19 cellular contexts compared by ENCODE assay signal in the genomic region with DNA sequence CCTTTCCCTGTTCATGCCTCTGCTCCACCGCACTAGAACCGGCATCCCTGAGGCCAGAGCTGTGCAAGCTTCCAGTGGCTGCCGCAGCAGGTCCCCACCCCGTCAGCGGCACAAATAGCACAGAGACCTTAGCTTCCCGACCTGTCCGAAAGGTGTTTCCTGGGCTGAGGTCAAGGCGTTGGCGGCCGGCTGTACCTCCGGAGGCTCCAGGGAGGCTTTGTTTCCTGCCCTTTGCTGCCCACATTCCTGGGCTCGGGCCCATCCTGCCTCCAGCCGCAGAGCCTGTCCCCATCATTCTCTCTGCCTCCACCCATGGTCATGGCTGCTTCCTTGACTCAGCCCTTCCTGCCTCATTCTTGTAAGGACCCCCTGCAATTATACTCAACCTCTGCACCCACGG. TPM values are rescaled to one million over a fixed set of nuclear protein-coding genes. Genes with fewer than 3 reads are reported as not detected.
DNase-seq lines count a peak whose midpoint lies in the region; ATAC-seq and TF ChIP-seq lines count a peak whose summit lies in the region.
"Had no signal": no experiment of that assay in that cellular context is flagged by ENCODE, and none has a peak within 500 bp of the region (broad histone marks: within the 10 kb centered on the region; RNA-seq: fewer than 3 reads in every experiment).

No MANE protein-coding gene starts in this region.

- H3K9me3 ChIP-seq in osteoblast (ENCODE audit: low read depth, low read length), result no peaks in the 10 kb centered on the region
- H3K9me3 ChIP-seq: SJSA1 had no signal

- no peak overlapping the region for H3K27ac ChIP-seq in osteoblast (ENCODE audit: low read depth, low read length)
- H3K27ac ChIP-seq: C4-2B, SJSA1 had no signal

- TF ChIP-seq POLR2A in GM18505 (IDR thresholded peaks at IDR 0.05; ENCODE audit: borderline replicate concordance, extremely low read depth, insufficient read depth, insufficient read length), result no peak

- intact Hi-C loops in Calu3 (cut with micrococcal nuclease; ENCODE audit: unreplicated experiment), result no loop called here

- H3K4me3 ChIP-seq in osteoblast (ENCODE audit: insufficient read depth, low read length), result no peak overlapping the region
- H3K4me3 ChIP-seq: SJSA1 had no signal

- no peak for TF ChIP-seq CTCF in Calu3 (IDR thresholded peaks at IDR 0.05; ENCODE audit: unreplicated experiment)
- TF ChIP-seq CTCF in osteoblast (IDR thresholded peaks at IDR 0.05; ENCODE audit: extremely low read depth, low read depth, low read length), result no peak

- no peak overlapping the region for H3K4me2 ChIP-seq in osteoblast (ENCODE audit: insufficient read depth, low read length)

- DNase-seq in Calu3, result peak; percentile 13
- peak; percentile 32 for DNase-seq in UCSD-AML1 (lab: John Stamatoyannopoulos, UW; ENCODE audit: unreplicated experiment)
- peak; percentile 21 for DNase-seq in osteoblast (ENCODE audit: insufficient read length, low spot score, missing footprints)
- no peak for DNase-seq in NCI-H524 treated with DMSO at 0.1 percent for 48 hours (lab: John Stamatoyannopoulos, UW)
- no peak for DNase-seq in globus pallidus (ENCODE audit: low spot score)
- DNase-seq: CD8-positive, alpha-beta memory T cell; DMS79; Kasumi-1; NCI-H1048; NCI-H1436; NCI-H1930; NCI-H345; NCI-H524 had no signal

- no peak overlapping the region for H2AFZ ChIP-seq in osteoblast (ENCODE audit: low read length)

- no peaks in the 10 kb centered on the region for H3K79me2 ChIP-seq in osteoblast (ENCODE audit: insufficient read depth, low read length)

- H3K36me3 ChIP-seq in osteoblast (ENCODE audit: insufficient read depth, low read length), result no peaks in the 10 kb centered on the region
- H3K36me3 ChIP-seq: SJSA1 had no signal

- no peaks in the 10 kb centered on the region for H3K27me3 Mint-ChIP-seq in Calu3 (ENCODE audit: unreplicated experiment)

- no peaks in the 10 kb centered on the region for H4K20me1 ChIP-seq in osteoblast (ENCODE audit: insufficient read depth, low read length)

- no TSS peak for BruUV-seq in Calu3 (replicated peaks; lab: Mats Ljungman, UMichigan)

- H3K4me1 ChIP-seq in osteoblast (ENCODE audit: insufficient read depth, low read length), result no peaks in the 10 kb centered on the region
- H3K4me1 ChIP-seq: SJSA1 had no signal

- CTCF ChIA-PET in Calu3 (lab: Charles Lee), result interaction anchor here (1.0 kb wide), 1 partner anchor 49 kb away, joined by 3 read pairs; no protein-coding TSS in a partner anchor

- ATAC-seq in esophagus mucosa (peak; percentile 26), GM18505 (IDR thresholded peaks at IDR 0.05; ENCODE audit: unreplicated experiment) (no peak), HG03457 (IDR thresholded peaks at IDR 0.05; ENCODE audit: unreplicated experiment) (no peak)
- ATAC-seq: Right ventricle myocardium inferior had no signal

- peaks cover 42% of the 10 kb centered on the region for H3K36me3 Mint-ChIP-seq in Calu3 (ENCODE audit: insufficient read depth, unreplicated experiment)
- H3K36me3 Mint-ChIP-seq: CD8-positive, alpha-beta memory T cell had no signal

- no peaks in the 10 kb centered on the region for H3K27me3 ChIP-seq in osteoblast (ENCODE audit: insufficient read depth, low read length)
- H3K27me3 ChIP-seq: SJSA1 had no signal

- peaks cover 12% of the 10 kb centered on the region for H3K4me1 Mint-ChIP-seq in Calu3 (ENCODE audit: low read depth, unreplicated experiment)
- H3K4me1 Mint-ChIP-seq: CD8-positive, alpha-beta memory T cell had no signal

- no peak overlapping the region for H3K27ac Mint-ChIP-seq in Calu3 (ENCODE audit: unreplicated experiment)
- H3K27ac Mint-ChIP-seq: CD8-positive, alpha-beta memory T cell had no signal

- H3K9me3 Mint-ChIP-seq in Calu3 (ENCODE audit: low read depth, unreplicated experiment), result no peaks in the 10 kb centered on the region
- H3K9me3 Mint-ChIP-seq: CD8-positive, alpha-beta memory T cell had no signal

- H3K4me3 Mint-ChIP-seq in Calu3 (ENCODE audit: low read depth, unreplicated experiment), result peak overlapping the region; percentile 2

RNA-seq across cellular contexts. Expression of a gene that starts 31.2 kb away (rescaled TPM):
- total RNA-seq in Calu3 (2022), result 124 and 127 TPM in 2 replicates
- total RNA-seq in esophagus mucosa, result 8.9 TPM
- total RNA-seq in osteoblast, result 0.29 and 0.36 TPM in 2 replicates
- total RNA-seq: SJSA1 had no signal

Comparison
In these comparisons a context has a peak if more than half of its experiments do, and no peak if none do; other contexts are left out.
1. DNase-seq: peak in Calu3 (single experiment), UCSD-AML1 (single experiment) and osteoblast (single experiment); none in NCI-H524 treated with DMSO at 0.1 percent for 48 hours (single experiment) and globus pallidus (single experiment).
2. RNA of a gene that starts 31.2 kb away (total RNA-seq): 124 to 127 TPM in Calu3; 8.9 TPM in esophagus mucosa (single experiment) and 0.29 to 0.36 TPM in osteoblast; every median in the first group is over 10 times any median in the second.